Comparison of ENCODE assay signal across 8 cellular contexts in the genomic region with DNA sequence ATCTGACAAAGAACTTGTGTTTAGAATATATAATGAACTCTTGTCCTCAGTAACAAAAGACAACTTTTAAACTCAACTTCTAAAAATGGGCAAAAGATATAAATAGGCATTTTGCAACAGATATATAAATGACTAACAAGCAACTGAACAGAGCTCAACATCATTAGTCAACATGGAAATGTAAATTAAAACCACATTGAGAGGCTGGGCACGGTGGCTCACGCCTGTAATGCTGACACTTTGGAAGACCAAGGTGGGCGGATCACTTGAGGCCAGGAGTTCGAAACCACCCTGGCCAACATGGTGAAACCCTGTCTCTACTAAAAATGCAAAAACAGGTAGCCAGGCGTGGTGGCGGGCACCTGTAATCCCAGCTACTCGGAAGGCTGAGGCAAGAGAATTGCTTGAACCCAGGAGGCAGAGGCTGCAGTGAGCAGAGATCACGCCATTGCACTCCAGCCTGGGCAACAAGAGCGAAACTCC. TPM values are rescaled to one million over a fixed set of nuclear protein-coding genes. Genes with fewer than 3 reads are reported as not detected.
A peak's percentile ranks its signal among the peaks of the same experiment; 100 is the strongest.
DNase-seq lines count a peak whose midpoint lies in the region; ATAC-seq and TF ChIP-seq lines count a peak whose summit lies in the region.
"Not testable (repeated sequence)": the region's sequence is repeated elsewhere in the genome, so short reads cannot be mapped to it uniquely, and the experiment has no call there.

No MANE protein-coding gene starts in this region.

- H3K36me3 Mint-ChIP-seq in activated naive CD8-positive, alpha-beta T cell treated with anti-CD3 and anti-CD28 coated beads, Interleukin-2, amount 50 U/mL, for 24 hours (ENCODE audit: low read depth), result not testable (repeated sequence)
- peaks cover 12% of the 10 kb centered on the region for H3K36me3 Mint-ChIP-seq in stimulated activated memory B cell treated with anti-CD40 and anti-IgM and Interleukin-4, amounts not matched to agents 10 μg/mL and 1 μg/mL and 100 μg/mL, for 72 hours

- H3K27me3 Mint-ChIP-seq in activated naive CD8-positive, alpha-beta T cell treated with anti-CD3 and anti-CD28 coated beads, Interleukin-2, amount 50 U/mL, for 24 hours; stimulated activated memory B cell treated with anti-CD40 and anti-IgM and Interleukin-4, amounts not matched to agents 10 μg/mL and 1 μg/mL and 100 μg/mL, for 72 hours: not testable (repeated sequence)

- DNase-seq in Daoy (ENCODE audit: low read depth) (peak; percentile 23), HS-5 (ENCODE audit: low read depth) (peak; percentile 81), fibroblast of the conjunctiva (ENCODE audit: low read depth) (peak; percentile 87)
- DNase-seq in RWPE1 (ENCODE audit: low spot score); activated naive CD8-positive, alpha-beta T cell treated with anti-CD3 and anti-CD28 coated beads, Interleukin-2, amount 50 U/mL, for 24 hours: not testable (repeated sequence)

- 0 out of 2 replicates have a peak overlapping the region, but pooled peaks have one; percentile 25 for H3K27ac ChIP-seq in RWPE1

- POLR2A ChIA-PET in RWPE1 (lab: Yijun Ruan, JAX; ENCODE audit: low non-redundant PET), result not testable (repeated sequence)

- CTCF ChIA-PET in RWPE1 (lab: Yijun Ruan, JAX), result not testable (repeated sequence)

- not testable (repeated sequence) for TF ChIP-seq CTCF in RWPE1 (conservative IDR thresholded peaks at IDR 0.05; ENCODE audit: low read depth)

- peaks cover 15% of the 10 kb centered on the region for H3K4me1 Mint-ChIP-seq in activated naive CD8-positive, alpha-beta T cell treated with anti-CD3 and anti-CD28 coated beads, Interleukin-2, amount 50 U/mL, for 24 hours
- peaks cover 66% of the 10 kb centered on the region for H3K4me1 Mint-ChIP-seq in stimulated activated memory B cell treated with anti-CD40 and anti-IgM and Interleukin-4, amounts not matched to agents 10 μg/mL and 1 μg/mL and 100 μg/mL, for 72 hours

- not testable (repeated sequence) for H3K27ac Mint-ChIP-seq in activated naive CD8-positive, alpha-beta T cell treated with anti-CD3 and anti-CD28 coated beads, Interleukin-2, amount 50 U/mL, for 24 hours
- H3K27ac Mint-ChIP-seq in stimulated activated memory B cell treated with anti-CD40 and anti-IgM and Interleukin-4, amounts not matched to agents 10 μg/mL and 1 μg/mL and 100 μg/mL, for 72 hours, result peak overlapping the region; percentile 98

- H3K4me3 Mint-ChIP-seq in activated naive CD8-positive, alpha-beta T cell treated with anti-CD3 and anti-CD28 coated beads, Interleukin-2, amount 50 U/mL, for 24 hours, result not testable (repeated sequence)
- peak overlapping the region; percentile 47 for H3K4me3 Mint-ChIP-seq in stimulated activated memory B cell treated with anti-CD40 and anti-IgM and Interleukin-4, amounts not matched to agents 10 μg/mL and 1 μg/mL and 100 μg/mL, for 72 hours

- H3K9me3 Mint-ChIP-seq in activated naive CD8-positive, alpha-beta T cell treated with anti-CD3 and anti-CD28 coated beads, Interleukin-2, amount 50 U/mL, for 24 hours; stimulated activated memory B cell treated with anti-CD40 and anti-IgM and Interleukin-4, amounts not matched to agents 10 μg/mL and 1 μg/mL and 100 μg/mL, for 72 hours: not testable (repeated sequence)

- ATAC-seq in GM18909 (IDR thresholded peaks at IDR 0.05; ENCODE audit: poor library complexity, unreplicated experiment), result peak; percentile 49
- ATAC-seq in HG02642 (IDR thresholded peaks at IDR 0.05; ENCODE audit: poor library complexity, unreplicated experiment), result peak; percentile 42
- ATAC-seq in activated naive CD8-positive, alpha-beta T cell treated with anti-CD3 and anti-CD28 coated beads, Interleukin-2, amount 50 U/mL, for 24 hours, result peak; percentile 43
- ATAC-seq in stimulated activated memory B cell treated with anti-CD40 and anti-IgM and Interleukin-4, amounts not matched to agents 10 μg/mL and 1 μg/mL and 100 μg/mL, for 72 hours, result peak; percentile 59

RNA-seq across cellular contexts. Expression of gene BCL2A1, which starts 40.1 kb away (rescaled TPM):
- 8.4 and 10.1 TPM in 2 replicates for total RNA-seq in Daoy (2014; rRNA removed; shearing (Covaris generic))

RNA-seq across cellular contexts. Expression of gene ZFAND6, which starts 48.4 kb away (rescaled TPM):
- total RNA-seq in Daoy (2014; rRNA removed; shearing (Covaris generic)), result 67.9 and 102 TPM in 2 replicates
